1 cellular context compared by ENCODE assay signal in the genomic region with DNA sequence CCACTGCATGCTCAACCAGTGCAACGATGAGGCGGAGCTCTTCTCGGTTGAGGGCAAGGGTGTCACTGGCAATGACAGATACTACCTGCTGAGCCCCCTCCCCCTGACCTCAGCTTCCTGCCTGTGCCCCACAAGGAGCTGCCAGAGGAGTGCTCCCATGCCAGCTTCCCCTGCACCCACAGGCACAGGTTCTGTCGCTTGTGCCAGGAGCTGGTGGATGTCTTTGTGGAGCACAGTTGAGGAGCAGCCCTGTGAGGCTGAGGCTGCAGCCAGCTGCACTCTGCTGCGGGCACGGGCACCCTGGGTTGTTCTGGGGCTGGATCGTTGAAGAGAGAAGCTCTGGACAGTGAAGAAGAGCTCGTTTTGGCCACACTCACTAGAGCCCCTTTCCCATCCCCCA.
A peak's percentile ranks its signal among the peaks of the same experiment; 100 is the strongest.
TF ChIP-seq lines count a peak whose summit lies in the region.

No MANE protein-coding gene starts in this region.

TF ChIP-seq in HepG2, 621 proteins besides CTCF, POLR2A, EP300 and RAD21:
- TF ChIP-seq, protein P1, sequence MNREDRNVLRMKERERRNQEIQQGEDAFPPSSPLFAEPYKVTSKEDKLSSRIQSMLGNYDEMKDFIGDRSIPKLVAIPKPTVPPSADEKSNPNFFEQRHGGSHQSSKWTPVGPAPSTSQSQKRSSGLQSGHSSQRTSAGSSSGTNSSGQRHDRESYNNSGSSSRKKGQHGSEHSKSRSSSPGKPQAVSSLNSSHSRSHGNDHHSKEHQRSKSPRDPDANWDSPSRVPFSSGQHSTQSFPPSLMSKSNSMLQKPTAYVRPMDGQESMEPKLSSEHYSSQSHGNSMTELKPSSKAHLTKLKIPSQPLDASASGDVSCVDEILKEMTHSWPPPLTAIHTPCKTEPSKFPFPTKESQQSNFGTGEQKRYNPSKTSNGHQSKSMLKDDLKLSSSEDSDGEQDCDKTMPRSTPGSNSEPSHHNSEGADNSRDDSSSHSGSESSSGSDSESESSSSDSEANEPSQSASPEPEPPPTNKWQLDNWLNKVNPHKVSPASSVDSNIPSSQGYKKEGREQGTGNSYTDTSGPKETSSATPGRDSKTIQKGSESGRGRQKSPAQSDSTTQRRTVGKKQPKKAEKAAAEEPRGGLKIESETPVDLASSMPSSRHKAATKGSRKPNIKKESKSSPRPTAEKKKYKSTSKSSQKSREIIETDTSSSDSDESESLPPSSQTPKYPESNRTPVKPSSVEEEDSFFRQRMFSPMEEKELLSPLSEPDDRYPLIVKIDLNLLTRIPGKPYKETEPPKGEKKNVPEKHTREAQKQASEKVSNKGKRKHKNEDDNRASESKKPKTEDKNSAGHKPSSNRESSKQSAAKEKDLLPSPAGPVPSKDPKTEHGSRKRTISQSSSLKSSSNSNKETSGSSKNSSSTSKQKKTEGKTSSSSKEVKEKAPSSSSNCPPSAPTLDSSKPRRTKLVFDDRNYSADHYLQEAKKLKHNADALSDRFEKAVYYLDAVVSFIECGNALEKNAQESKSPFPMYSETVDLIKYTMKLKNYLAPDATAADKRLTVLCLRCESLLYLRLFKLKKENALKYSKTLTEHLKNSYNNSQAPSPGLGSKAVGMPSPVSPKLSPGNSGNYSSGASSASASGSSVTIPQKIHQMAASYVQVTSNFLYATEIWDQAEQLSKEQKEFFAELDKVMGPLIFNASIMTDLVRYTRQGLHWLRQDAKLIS (CRISPR knock-in tag; IDR thresholded peaks at IDR 0.05), result no peak
- TF ChIP-seq ZNF44 (CRISPR knock-in tag; IDR thresholded peaks at IDR 0.05) (no peak), AGO2 (optimal IDR thresholded peaks at IDR 0.05; ENCODE audit: low read depth, low read length) (peak; percentile 84), ZMYM3 (CRISPR knock-in tag; IDR thresholded peaks at IDR 0.05) (no peak), SP4 (CRISPR knock-in tag; IDR thresholded peaks at IDR 0.05) (no peak), ZFX (CRISPR knock-in tag; IDR thresholded peaks at IDR 0.05; ENCODE audit: low read depth) (0 out of 2 replicates have a peak, but pooled peaks have one; percentile 9), ZIK1 (CRISPR knock-in tag; IDR thresholded peaks at IDR 0.05; ENCODE audit: borderline replicate concordance, low read depth) (no peak), ZBTB21 (CRISPR knock-in tag; IDR thresholded peaks at IDR 0.05) (no peak), FOXO1 (CRISPR knock-in tag; IDR thresholded peaks at IDR 0.05) (no peak), MXD4 (CRISPR knock-in tag; IDR thresholded peaks at IDR 0.05) (no peak), DMAP1 (CRISPR knock-in tag; IDR thresholded peaks at IDR 0.05) (no peak), NFE2 (CRISPR knock-in tag; IDR thresholded peaks at IDR 0.05) (no peak), SSRP1 (CRISPR knock-in tag; IDR thresholded peaks at IDR 0.05) (0 out of 2 replicates have a peak, but pooled peaks have one; percentile 7), ARNT2 (CRISPR knock-in tag; IDR thresholded peaks at IDR 0.05; ENCODE audit: low read depth) (no peak), FOXC1 (CRISPR knock-in tag; IDR thresholded peaks at IDR 0.05; ENCODE audit: borderline replicate concordance) (0 out of 2 replicates have a peak, but pooled peaks have one; percentile 0), ZBTB8A (CRISPR knock-in tag; IDR thresholded peaks at IDR 0.05; ENCODE audit: borderline replicate concordance, low read depth) (no peak), ZNF367 (CRISPR knock-in tag; IDR thresholded peaks at IDR 0.05; ENCODE audit: borderline replicate concordance) (no peak), ZNF615 (CRISPR knock-in tag; IDR thresholded peaks at IDR 0.05; ENCODE audit: borderline replicate concordance) (no peak), ZSCAN22 (CRISPR knock-in tag; IDR thresholded peaks at IDR 0.05) (no peak), ZNF556 (CRISPR knock-in tag; IDR thresholded peaks at IDR 0.05; ENCODE audit: borderline replicate concordance) (no peak), RBFOX2 (IDR thresholded peaks at IDR 0.05; ENCODE audit: low read depth, low read length) (0 out of 2 replicates have a peak, but pooled peaks have one; percentile 46), ZNF343 (CRISPR knock-in tag; IDR thresholded peaks at IDR 0.05) (no peak), IKZF4 (CRISPR knock-in tag; IDR thresholded peaks at IDR 0.05; ENCODE audit: borderline replicate concordance, low read depth, not compliant biosample characterization) (no peak), CREB1 (IDR thresholded peaks at IDR 0.05) (no peak), CREB1 (CRISPR knock-in tag; IDR thresholded peaks at IDR 0.05) (no peak), ZNF564 (CRISPR knock-in tag; IDR thresholded peaks at IDR 0.05) (no peak), POLR2G (IDR thresholded peaks at IDR 0.05; ENCODE audit: low read depth, low read length) (0 out of 2 replicates have a peak, but pooled peaks have one; percentile 42), ZNF263 (CRISPR knock-in tag; IDR thresholded peaks at IDR 0.05) (peak; percentile 72; the same call in 1 of the 2 replicates), TCF12 (IDR thresholded peaks at IDR 0.05) (no peak), TCF12 (CRISPR knock-in tag; IDR thresholded peaks at IDR 0.05) (no peak), SKI (IDR thresholded peaks at IDR 0.05; ENCODE audit: partially characterized antibody) (no peak), ZNF33A (CRISPR knock-in tag; IDR thresholded peaks at IDR 0.05; ENCODE audit: borderline replicate concordance) (no peak), CBX5 (CRISPR knock-in tag; IDR thresholded peaks at IDR 0.05; ENCODE audit: borderline replicate concordance) (no peak)
- TF ChIP-seq, protein P2, sequence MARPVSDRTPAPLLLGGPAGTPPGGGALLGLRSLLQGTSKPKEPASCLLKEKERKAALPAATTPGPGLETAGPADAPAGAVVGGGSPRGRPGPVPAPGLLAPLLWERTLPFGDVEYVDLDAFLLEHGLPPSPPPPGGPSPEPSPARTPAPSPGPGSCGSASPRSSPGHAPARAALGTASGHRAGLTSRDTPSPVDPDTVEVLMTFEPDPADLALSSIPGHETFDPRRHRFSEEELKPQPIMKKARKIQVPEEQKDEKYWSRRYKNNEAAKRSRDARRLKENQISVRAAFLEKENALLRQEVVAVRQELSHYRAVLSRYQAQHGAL (CRISPR knock-in tag; IDR thresholded peaks at IDR 0.05; ENCODE audit: not compliant biosample characterization), result no peak
- TF ChIP-seq, protein P3, sequence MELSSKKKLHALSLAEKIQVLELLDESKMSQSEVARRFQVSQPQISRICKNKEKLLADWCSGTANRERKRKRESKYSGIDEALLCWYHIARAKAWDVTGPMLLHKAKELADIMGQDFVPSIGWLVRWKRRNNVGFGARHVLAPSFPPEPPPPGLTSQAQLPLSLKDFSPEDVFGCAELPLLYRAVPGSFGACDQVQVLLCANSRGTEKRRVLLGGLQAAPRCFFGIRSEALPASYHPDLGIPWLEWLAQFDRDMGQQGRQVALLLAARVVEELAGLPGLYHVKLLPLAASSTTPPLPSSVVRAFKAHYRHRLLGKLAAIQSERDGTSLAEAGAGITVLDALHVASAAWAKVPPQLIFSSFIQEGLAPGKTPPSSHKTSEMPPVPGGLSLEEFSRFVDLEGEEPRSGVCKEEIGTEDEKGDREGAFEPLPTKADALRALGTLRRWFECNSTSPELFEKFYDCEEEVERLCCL (CRISPR knock-in tag; IDR thresholded peaks at IDR 0.05; ENCODE audit: borderline replicate concordance), result no peak
- TF ChIP-seq, protein P4, sequence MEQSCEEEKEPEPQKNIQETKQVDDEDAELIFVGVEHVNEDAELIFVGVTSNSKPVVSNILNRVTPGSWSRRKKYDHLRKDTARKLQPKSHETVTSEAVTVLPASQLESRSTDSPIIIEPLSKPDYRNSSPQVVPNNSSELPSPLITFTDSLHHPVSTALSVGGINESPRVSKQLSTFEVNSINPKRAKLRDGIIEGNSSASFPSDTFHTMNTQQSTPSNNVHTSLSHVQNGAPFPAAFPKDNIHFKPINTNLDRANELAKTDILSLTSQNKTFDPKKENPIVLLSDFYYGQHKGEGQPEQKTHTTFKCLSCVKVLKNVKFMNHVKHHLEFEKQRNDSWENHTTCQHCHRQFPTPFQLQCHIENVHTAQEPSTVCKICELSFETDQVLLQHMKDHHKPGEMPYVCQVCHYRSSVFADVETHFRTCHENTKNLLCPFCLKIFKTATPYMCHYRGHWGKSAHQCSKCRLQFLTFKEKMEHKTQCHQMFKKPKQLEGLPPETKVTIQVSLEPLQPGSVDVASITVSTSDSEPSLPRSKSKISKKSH (CRISPR knock-in tag; IDR thresholded peaks at IDR 0.05; ENCODE audit: borderline replicate concordance), result no peak
- TF ChIP-seq, protein P5, sequence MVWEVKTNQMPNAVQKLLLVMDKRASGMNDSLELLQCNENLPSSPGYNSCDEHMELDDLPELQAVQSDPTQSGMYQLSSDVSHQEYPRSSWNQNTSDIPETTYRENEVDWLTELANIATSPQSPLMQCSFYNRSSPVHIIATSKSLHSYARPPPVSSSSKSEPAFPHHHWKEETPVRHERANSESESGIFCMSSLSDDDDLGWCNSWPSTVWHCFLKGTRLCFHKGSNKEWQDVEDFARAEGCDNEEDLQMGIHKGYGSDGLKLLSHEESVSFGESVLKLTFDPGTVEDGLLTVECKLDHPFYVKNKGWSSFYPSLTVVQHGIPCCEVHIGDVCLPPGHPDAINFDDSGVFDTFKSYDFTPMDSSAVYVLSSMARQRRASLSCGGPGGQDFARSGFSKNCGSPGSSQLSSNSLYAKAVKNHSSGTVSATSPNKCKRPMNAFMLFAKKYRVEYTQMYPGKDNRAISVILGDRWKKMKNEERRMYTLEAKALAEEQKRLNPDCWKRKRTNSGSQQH (CRISPR knock-in tag; IDR thresholded peaks at IDR 0.05; ENCODE audit: low read depth), result no peak
- TF ChIP-seq, protein P6, sequence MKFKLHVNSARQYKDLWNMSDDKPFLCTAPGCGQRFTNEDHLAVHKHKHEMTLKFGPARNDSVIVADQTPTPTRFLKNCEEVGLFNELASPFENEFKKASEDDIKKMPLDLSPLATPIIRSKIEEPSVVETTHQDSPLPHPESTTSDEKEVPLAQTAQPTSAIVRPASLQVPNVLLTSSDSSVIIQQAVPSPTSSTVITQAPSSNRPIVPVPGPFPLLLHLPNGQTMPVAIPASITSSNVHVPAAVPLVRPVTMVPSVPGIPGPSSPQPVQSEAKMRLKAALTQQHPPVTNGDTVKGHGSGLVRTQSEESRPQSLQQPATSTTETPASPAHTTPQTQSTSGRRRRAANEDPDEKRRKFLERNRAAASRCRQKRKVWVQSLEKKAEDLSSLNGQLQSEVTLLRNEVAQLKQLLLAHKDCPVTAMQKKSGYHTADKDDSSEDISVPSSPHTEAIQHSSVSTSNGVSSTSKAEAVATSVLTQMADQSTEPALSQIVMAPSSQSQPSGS (CRISPR knock-in tag; IDR thresholded peaks at IDR 0.05), result no peak
- TF ChIP-seq, protein P7, sequence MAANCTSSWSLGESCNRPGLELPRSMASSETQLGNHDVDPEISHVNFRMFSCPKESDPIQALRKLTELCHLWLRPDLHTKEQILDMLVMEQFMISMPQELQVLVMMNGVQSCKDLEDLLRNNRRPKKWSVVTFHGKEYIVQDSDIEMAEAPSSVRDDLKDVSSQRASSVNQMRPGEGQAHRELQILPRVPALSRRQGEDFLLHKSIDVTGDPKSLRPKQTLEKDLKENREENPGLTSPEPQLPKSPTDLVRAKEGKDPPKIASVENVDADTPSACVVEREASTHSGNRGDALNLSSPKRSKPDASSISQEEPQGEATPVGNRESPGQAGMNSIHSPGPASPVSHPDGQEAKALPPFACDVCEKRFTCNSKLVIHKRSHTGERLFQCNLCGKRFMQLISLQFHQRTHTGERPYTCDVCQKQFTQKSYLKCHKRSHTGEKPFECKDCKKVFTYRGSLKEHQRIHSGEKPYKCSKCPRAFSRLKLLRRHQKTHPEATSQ (CRISPR knock-in tag; IDR thresholded peaks at IDR 0.05; ENCODE audit: borderline replicate concordance), result no peak
- TF ChIP-seq, protein P8, sequence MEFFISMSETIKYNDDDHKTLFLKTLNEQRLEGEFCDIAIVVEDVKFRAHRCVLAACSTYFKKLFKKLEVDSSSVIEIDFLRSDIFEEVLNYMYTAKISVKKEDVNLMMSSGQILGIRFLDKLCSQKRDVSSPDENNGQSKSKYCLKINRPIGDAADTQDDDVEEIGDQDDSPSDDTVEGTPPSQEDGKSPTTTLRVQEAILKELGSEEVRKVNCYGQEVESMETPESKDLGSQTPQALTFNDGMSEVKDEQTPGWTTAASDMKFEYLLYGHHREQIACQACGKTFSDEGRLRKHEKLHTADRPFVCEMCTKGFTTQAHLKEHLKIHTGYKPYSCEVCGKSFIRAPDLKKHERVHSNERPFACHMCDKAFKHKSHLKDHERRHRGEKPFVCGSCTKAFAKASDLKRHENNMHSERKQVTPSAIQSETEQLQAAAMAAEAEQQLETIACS (CRISPR knock-in tag; IDR thresholded peaks at IDR 0.05), result no peak
